Comparison of ENCODE assay signal across 8 cellular contexts in the genomic region with DNA sequence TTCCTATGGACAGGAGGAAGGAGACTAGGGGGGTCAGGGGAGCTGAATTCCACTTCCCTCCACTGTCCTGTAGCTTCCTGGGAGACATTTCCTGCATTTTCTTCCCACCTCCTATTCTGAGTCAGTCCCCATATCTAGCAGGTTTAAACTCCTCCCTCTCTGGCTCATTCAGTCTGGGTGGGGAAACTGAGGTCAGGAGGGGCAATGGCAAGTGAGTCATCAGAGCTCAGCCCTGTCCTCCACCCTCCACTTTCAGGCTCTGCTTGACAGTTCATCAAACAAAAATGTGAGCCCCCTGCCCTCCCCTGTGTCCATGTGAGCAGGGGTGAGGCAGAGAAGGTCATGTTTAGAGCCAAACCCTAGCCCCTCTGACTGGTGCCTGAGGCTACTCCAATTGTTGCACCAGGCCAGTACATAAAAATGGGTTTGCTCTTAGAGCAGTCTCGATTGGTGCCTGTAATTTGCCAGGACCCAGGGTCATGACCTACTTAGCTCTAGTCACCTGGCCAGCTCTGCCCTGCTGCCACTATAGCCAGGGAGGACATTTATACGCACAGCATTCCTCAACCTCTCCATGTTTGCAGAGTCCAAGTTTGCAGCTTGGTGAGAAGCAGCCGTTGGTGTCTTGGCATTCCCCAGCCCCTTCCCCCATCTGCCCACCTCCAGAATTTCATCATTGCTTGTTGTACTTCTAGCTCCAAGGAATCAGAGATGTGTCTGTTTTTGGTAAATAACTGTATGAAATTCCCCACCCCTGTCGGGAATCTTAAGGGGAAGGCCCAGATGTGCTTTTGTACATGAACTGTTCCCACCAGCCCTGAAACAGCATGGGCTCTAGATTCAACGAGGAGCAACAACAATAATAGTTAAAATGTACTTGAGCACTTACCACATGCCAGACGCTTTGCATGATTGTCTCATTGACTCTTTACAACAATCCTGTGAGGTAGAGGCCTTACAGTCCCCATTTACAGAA. TPM values are rescaled to one million over a fixed set of nuclear protein-coding genes. Genes with fewer than 3 reads are reported as not detected.
DNase-seq lines count a peak whose midpoint lies in the region; ATAC-seq and TF ChIP-seq lines count a peak whose summit lies in the region.
"Had no signal": no experiment of that assay in that cellular context is flagged by ENCODE, and none has a peak within 500 bp of the region (broad histone marks: within the 10 kb centered on the region; RNA-seq: fewer than 3 reads in every experiment).

No MANE protein-coding gene starts in this region.

- ATAC-seq in HCT116: peak; percentile 25; the same call in 1 of the 2 replicates
- no peak for ATAC-seq in HG02870 (IDR thresholded peaks at IDR 0.05; ENCODE audit: unreplicated experiment)

- no peaks in the 10 kb centered on the region for H3K27me3 Mint-ChIP-seq in progenitor cell of endocrine pancreas

- H2AFZ ChIP-seq in HCT116 (ENCODE audit: low read depth, low read length, poor library complexity, severe bottlenecking): no peak overlapping the region

- CTCF ChIA-PET in HCT116 (lab: Charles Lee): interaction anchor here (1.7 kb wide), 1 partner anchor 28 kb away, joined by 3 read pairs; a partner anchor contains a TSS

- H3K27me3 ChIP-seq in HCT116 (ENCODE audit: insufficient read depth, low read length): no peaks in the 10 kb centered on the region

- no peak for TF ChIP-seq CTCF in HCT116 (IDR thresholded peaks at IDR 0.05 in 2 of 3, conservative IDR thresholded peaks at IDR 0.05 in 1 of 3; ENCODE audit: borderline replicate concordance in 1 of 3, insufficient read depth in 1 of 3, low read depth in 2 of 3, low read length in 2 of 3)
- TF ChIP-seq CTCF in progenitor cell of endocrine pancreas (IDR thresholded peaks at IDR 0.05; ENCODE audit: unreplicated experiment): no peak

- TF ChIP-seq POLR2A in HCT116 (IDR thresholded peaks at IDR 0.05; ENCODE audit: borderline replicate concordance, extremely low read depth, insufficient read depth, insufficient read length): no peak

- H3K4me3 ChIP-seq in HCT116 (replicated peaks in 1 of 2; ENCODE audit: low read depth in 1 of 2, low read length in 2 of 2): no peak overlapping the region
- H3K4me3 ChIP-seq: GM12878 had no signal

- H3K27ac Mint-ChIP-seq in progenitor cell of endocrine pancreas: peak overlapping the region; percentile 56

- H3K27ac ChIP-seq in HCT116 (ENCODE audit: low read depth, low read length): no peak overlapping the region

- H3K9me3 ChIP-seq in HCT116 (ENCODE audit: control insufficient read depth in 1 of 2, insufficient read depth in 1 of 2, low read depth in 1 of 2, low read length in 2 of 2): no peaks in the 10 kb centered on the region

- no peak overlapping the region for H3K9ac ChIP-seq in HCT116 (ENCODE audit: low read length)

- peaks cover 0 to 11% of the 10 kb centered on the region in 2 experiments; a peak in 2 of 4 replicates for H3K4me1 ChIP-seq in HCT116 (ENCODE audit: control insufficient read depth in 1 of 2, insufficient read depth in 2 of 2, low read length in 2 of 2)

- H3K4me1 Mint-ChIP-seq in progenitor cell of endocrine pancreas (ENCODE audit: low read depth): no peaks in the 10 kb centered on the region

- POLR2A ChIA-PET in HCT116 (lab: Charles Lee): interaction anchor here (0.5 kb wide), 1 partner anchor 21 kb away, joined by 5 read pairs; a partner anchor contains a TSS

- no peak for TF ChIP-seq RAD21 in HCT116 (IDR thresholded peaks at IDR 0.05; ENCODE audit: low read depth)

- intact Hi-C loops in HCT116 (cut with micrococcal nuclease): no loop called here

- H3K36me3 Mint-ChIP-seq in progenitor cell of endocrine pancreas (ENCODE audit: insufficient read depth): peaks cover 18% of the 10 kb centered on the region

- BruUV-seq in HCT116 (replicated peaks; lab: Mats Ljungman, UMichigan): no TSS peak

- H3K9me3 Mint-ChIP-seq in progenitor cell of endocrine pancreas (ENCODE audit: low read depth): no peaks in the 10 kb centered on the region

- DNase-seq in HCT116 (ENCODE audit: low read depth, low spot score) (no peak), dedifferentiated amniotic fluid mesenchymal stem cell (ENCODE audit: extremely low spot score) (peak; percentile 46), progenitor cell of endocrine pancreas (ENCODE audit: low spot score, unreplicated experiment) (no peak), foreskin melanocyte (no peak), DMS79 treated with DMSO at 0.1 percent for 48 hours (lab: John Stamatoyannopoulos, UW) (no peak)
- DNase-seq: stimulated activated CD4-positive, alpha-beta T cell treated with anti-CD3 and anti-CD28 coated beads, Interleukin-12 subunit alpha, Interleukin-12 subunit beta, amount 100 ng/mL, for 4 hours had no signal

- H3K79me2 ChIP-seq in HCT116 (ENCODE audit: insufficient read depth, low read length): peaks cover 7% of the 10 kb centered on the region; the same call in 1 of the 2 replicates

- RAD21 ChIA-PET in HCT116 (lab: Charles Lee; ENCODE audit: low non-redundant PET in 1 of 2, low total read pairs in 2 of 2, uncharacterized antibody in 2 of 2, unreplicated experiment in 2 of 2): no interaction called here

- H3K4me2 ChIP-seq in HCT116 (ENCODE audit: low read length): peak overlapping the region; percentile 18

- no peaks in the 10 kb centered on the region; the same call in 1 of the 2 replicates for H4K20me1 ChIP-seq in HCT116 (ENCODE audit: insufficient read depth)

- no peak overlapping the region for H3K4me3 Mint-ChIP-seq in progenitor cell of endocrine pancreas (ENCODE audit: low read depth)

- H3K36me3 ChIP-seq in HCT116 (ENCODE audit: control insufficient read depth in 1 of 2, insufficient read depth in 2 of 2, low read length in 2 of 2): peaks cover 22 to 40% of the 10 kb centered on the region in 2 experiments; a peak in 3 of 4 replicates

- no peaks in the 10 kb centered on the region for H3K9me2 ChIP-seq in HCT116 (ENCODE audit: insufficient read depth)

TF ChIP-seq in HCT116, 20 proteins besides CTCF, POLR2A, EP300 and RAD21:
- TF ChIP-seq YY1 (IDR thresholded peaks at IDR 0.05; ENCODE audit: extremely low read depth, insufficient replicate concordance, low read depth, low read length) (no peak), ZNF274 (IDR thresholded peaks at IDR 0.05; ENCODE audit: low read depth, low read length) (no peak), POLR2AphosphoS5 (IDR thresholded peaks at IDR 0.05; ENCODE audit: low read depth, low read length) (no peak), EGR1 (IDR thresholded peaks at IDR 0.05; ENCODE audit: low read depth) (no peak)
- TF ChIP-seq, protein P1, sequence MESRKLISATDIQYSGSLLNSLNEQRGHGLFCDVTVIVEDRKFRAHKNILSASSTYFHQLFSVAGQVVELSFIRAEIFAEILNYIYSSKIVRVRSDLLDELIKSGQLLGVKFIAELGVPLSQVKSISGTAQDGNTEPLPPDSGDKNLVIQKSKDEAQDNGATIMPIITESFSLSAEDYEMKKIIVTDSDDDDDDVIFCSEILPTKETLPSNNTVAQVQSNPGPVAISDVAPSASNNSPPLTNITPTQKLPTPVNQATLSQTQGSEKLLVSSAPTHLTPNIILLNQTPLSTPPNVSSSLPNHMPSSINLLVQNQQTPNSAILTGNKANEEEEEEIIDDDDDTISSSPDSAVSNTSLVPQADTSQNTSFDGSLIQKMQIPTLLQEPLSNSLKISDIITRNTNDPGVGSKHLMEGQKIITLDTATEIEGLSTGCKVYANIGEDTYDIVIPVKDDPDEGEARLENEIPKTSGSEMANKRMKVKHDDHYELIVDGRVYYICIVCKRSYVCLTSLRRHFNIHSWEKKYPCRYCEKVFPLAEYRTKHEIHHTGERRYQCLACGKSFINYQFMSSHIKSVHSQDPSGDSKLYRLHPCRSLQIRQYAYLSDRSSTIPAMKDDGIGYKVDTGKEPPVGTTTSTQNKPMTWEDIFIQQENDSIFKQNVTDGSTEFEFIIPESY (IDR thresholded peaks at IDR 0.05; ENCODE audit: extremely low read depth, insufficient replicate concordance, low read length): no peak
- TF ChIP-seq, protein P2, sequence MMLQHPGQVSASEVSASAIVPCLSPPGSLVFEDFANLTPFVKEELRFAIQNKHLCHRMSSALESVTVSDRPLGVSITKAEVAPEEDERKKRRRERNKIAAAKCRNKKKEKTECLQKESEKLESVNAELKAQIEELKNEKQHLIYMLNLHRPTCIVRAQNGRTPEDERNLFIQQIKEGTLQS (IDR thresholded peaks at IDR 0.05): no peak

RNA-seq across cellular contexts. Expression of a gene that starts 20.7 kb away (rescaled TPM):
- 127 TPM for total RNA-seq in HCT116 (2021; ENCODE audit: unreplicated experiment)
- 151 and 158 TPM in 2 replicates for polyA plus RNA-seq in HCT116 (2012)
- 140 and 152 TPM in 2 replicates for total RNA-seq in progenitor cell of endocrine pancreas

RNA-seq across cellular contexts. Expression of a gene that starts 27.1 kb away (rescaled TPM):
- 0.61 TPM for total RNA-seq in HCT116 (2021; ENCODE audit: unreplicated experiment)
- polyA plus RNA-seq in HCT116 (2012): 0.16 and 0.33 TPM in 2 replicates
- total RNA-seq in progenitor cell of endocrine pancreas: not detected in 2 replicates

RNA-seq across cellular contexts. Expression of a gene that starts 27.9 kb away (rescaled TPM):
- 53.5 TPM for total RNA-seq in HCT116 (2021; ENCODE audit: unreplicated experiment)
- 77.0 and 91.6 TPM in 2 replicates for polyA plus RNA-seq in HCT116 (2012)
- total RNA-seq in progenitor cell of endocrine pancreas: 49.4 and 49.5 TPM in 2 replicates

RNA-seq across cellular contexts. Expression of a gene that starts 28.2 kb away (rescaled TPM):
- total RNA-seq in HCT116 (2021; ENCODE audit: unreplicated experiment) (32.0 TPM), progenitor cell of endocrine pancreas (36.3 and 39.0 TPM in 2 replicates)
- 21.9 and 22.6 TPM in 2 replicates for polyA plus RNA-seq in HCT116 (2012)

RNA-seq across cellular contexts. Expression of a gene that starts 42.3 kb away (rescaled TPM):
- total RNA-seq in HCT116 (2021; ENCODE audit: unreplicated experiment): 13.8 TPM
- 6.8 and 7.6 TPM in 2 replicates for polyA plus RNA-seq in HCT116 (2012)
- 4.8 and 5.2 TPM in 2 replicates for total RNA-seq in progenitor cell of endocrine pancreas
